In genomic region chr1:238913210-238913609, GRCh38 we compare ENCODE assay signal across 10 cellular contexts.
"Had no signal": no experiment of that assay in that cellular context is flagged by ENCODE, and none has a peak within 500 bp of the region (broad histone marks: within the 10 kb centered on the region; RNA-seq: fewer than 3 reads in every experiment).

No MANE protein-coding gene starts in this region.

- ATAC-seq: GM23338, HepG2 had no signal

- H3K9me3 Mint-ChIP-seq: GM23338, HFFc6 had no signal

- H3K27ac Mint-ChIP-seq: GM23338, H9, HFFc6 had no signal

- H3K9ac ChIP-seq: KMS-11 had no signal

- H2AFZ ChIP-seq: GM23338 had no signal

- H3K4me1 Mint-ChIP-seq: GM23338, H9 had no signal

- H3K4me2 ChIP-seq: GM23338, KMS-11 had no signal

- DNase-seq: H9, HCEC 1CT, HFFc6, KBM-7 had no signal

- H3K27ac ChIP-seq: HL-60, KMS-11 had no signal

- H3K4me3 ChIP-seq: GM23338 had no signal

- FAIRE-seq: H1, H54, HepG2 had no signal

- H3K4me3 Mint-ChIP-seq: GM23338, H9 had no signal
